Comparison of ENCODE assay signal across 12 cellular contexts in the genomic region with DNA sequence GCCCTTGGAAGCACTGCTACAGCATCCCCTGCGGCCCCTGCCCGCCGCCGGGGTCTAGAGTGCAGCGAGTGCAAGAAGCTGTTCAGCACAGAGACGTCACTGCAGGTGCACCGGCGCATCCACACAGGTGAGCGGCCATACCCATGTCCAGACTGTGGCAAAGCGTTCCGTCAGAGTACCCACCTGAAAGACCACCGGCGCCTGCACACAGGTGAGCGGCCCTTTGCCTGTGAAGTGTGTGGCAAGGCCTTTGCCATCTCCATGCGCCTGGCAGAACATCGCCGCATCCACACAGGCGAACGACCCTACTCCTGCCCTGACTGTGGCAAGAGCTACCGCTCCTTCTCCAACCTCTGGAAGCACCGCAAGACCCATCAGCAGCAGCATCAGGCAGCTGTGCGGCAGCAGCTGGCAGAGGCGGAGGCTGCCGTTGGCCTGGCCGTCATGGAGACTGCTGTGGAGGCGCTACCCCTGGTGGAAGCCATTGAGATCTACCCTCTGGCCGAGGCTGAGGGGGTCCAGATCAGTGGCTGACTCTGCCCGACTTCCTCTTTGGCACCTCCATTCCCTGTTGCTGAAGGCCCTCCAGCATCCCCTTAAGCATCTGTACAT. TPM values are rescaled to one million over a fixed set of nuclear protein-coding genes. Genes with fewer than 3 reads are reported as not detected.
DNase-seq lines count a peak whose midpoint lies in the region; ATAC-seq and TF ChIP-seq lines count a peak whose summit lies in the region.
"Had no signal": no experiment of that assay in that cellular context is flagged by ENCODE, and none has a peak within 500 bp of the region (broad histone marks: within the 10 kb centered on the region; RNA-seq: fewer than 3 reads in every experiment).

No MANE protein-coding gene starts in this region.

- no peak for DNase-seq in stimulated activated naive CD8-positive, alpha-beta T cell treated with anti-CD3 and anti-CD28 coated beads, Interleukin-15, amount 100 ng/mL, for 72 hours
- DNase-seq in RWPE1 (ENCODE audit: low spot score) (no peak), mesendoderm (no peak), OCI-M1 (lab: John Stamatoyannopoulos, UW) (no peak), neural progenitor cell (ENCODE audit: low spot score) (no peak), NCI-H2227 treated with DMSO at 0.1 percent for 48 hours (lab: John Stamatoyannopoulos, UW) (no peak)
- DNase-seq: CD4-positive, alpha-beta memory T cell; GDM1; NCI-H1048; NCI-H1417 treated with DMSO at 0.1 percent for 48 hours; NCI-H510A had no signal

- H2BK5ac ChIP-seq in mesendoderm (ENCODE audit: low read length): no peak overlapping the region

- H4K8ac ChIP-seq in mesendoderm (ENCODE audit: low read depth, low read length): no peak overlapping the region

- TF ChIP-seq CTCF in RWPE1 (conservative IDR thresholded peaks at IDR 0.05; ENCODE audit: low read depth) (no peak), neural progenitor cell (IDR thresholded peaks at IDR 0.05) (no peak)

- H3K4me2 ChIP-seq in mesendoderm (ENCODE audit: low read length) (no peak overlapping the region), neural progenitor cell (no peak overlapping the region)

- no peaks in the 10 kb centered on the region for H3K9me3 Mint-ChIP-seq in stimulated activated naive CD8-positive, alpha-beta T cell treated with anti-CD3 and anti-CD28 coated beads, Interleukin-15, Interleukin-2, amounts not matched to agents 100 ng/mL and 50 ng/mL, for 24 hours
- no peaks in the 10 kb centered on the region for H3K9me3 Mint-ChIP-seq in stimulated activated naive CD8-positive, alpha-beta T cell treated with anti-CD3 and anti-CD28 coated beads, Interleukin-15, amount 100 ng/mL, for 72 hours
- no peaks in the 10 kb centered on the region for H3K9me3 Mint-ChIP-seq in neural progenitor cell

- H3K27me3 ChIP-seq in mesendoderm (ENCODE audit: insufficient read depth, low read length, poor library complexity) (no peaks in the 10 kb centered on the region), neural progenitor cell (no peaks in the 10 kb centered on the region)

- peaks cover 65% of the 10 kb centered on the region for H4K20me1 ChIP-seq in neural progenitor cell (ENCODE audit: low read depth)

- H3K56ac ChIP-seq in mesendoderm (ENCODE audit: low read length): no peak overlapping the region

- H3K79me2 ChIP-seq in mesendoderm (ENCODE audit: control insufficient read depth, insufficient read depth, low read length) (peaks cover 42% of the 10 kb centered on the region), neural progenitor cell (ENCODE audit: low read depth) (peaks cover 55% of the 10 kb centered on the region)

- no peaks in the 10 kb centered on the region for H3K4me1 ChIP-seq in mesendoderm (ENCODE audit: control insufficient read depth, low read depth, low read length)
- H3K4me1 ChIP-seq in neural progenitor cell: peaks cover 3% of the 10 kb centered on the region

- H3K4me1 Mint-ChIP-seq in stimulated activated naive CD8-positive, alpha-beta T cell treated with anti-CD3 and anti-CD28 coated beads, Interleukin-15, Interleukin-2, amounts not matched to agents 100 ng/mL and 50 ng/mL, for 24 hours (ENCODE audit: low read depth): peaks cover 37% of the 10 kb centered on the region
- peaks cover 44% of the 10 kb centered on the region for H3K4me1 Mint-ChIP-seq in stimulated activated naive CD8-positive, alpha-beta T cell treated with anti-CD3 and anti-CD28 coated beads, Interleukin-15, amount 100 ng/mL, for 72 hours
- H3K4me1 Mint-ChIP-seq in neural progenitor cell: peaks cover 25% of the 10 kb centered on the region

- H3K4me3 ChIP-seq in mesendoderm (ENCODE audit: low read length): no peak overlapping the region
- no peak overlapping the region for H3K4me3 ChIP-seq in neural progenitor cell

- no peak overlapping the region for H4K5ac ChIP-seq in mesendoderm (ENCODE audit: low read length)

- H3K9ac ChIP-seq in mesendoderm (ENCODE audit: low read length): no peak overlapping the region
- no peak overlapping the region for H3K9ac ChIP-seq in neural progenitor cell

- H3K79me1 ChIP-seq in mesendoderm (ENCODE audit: low read length): peaks cover 21% of the 10 kb centered on the region

- no peaks in the 10 kb centered on the region for H3K27me3 Mint-ChIP-seq in stimulated activated naive CD8-positive, alpha-beta T cell treated with anti-CD3 and anti-CD28 coated beads, Interleukin-15, Interleukin-2, amounts not matched to agents 100 ng/mL and 50 ng/mL, for 24 hours
- H3K27me3 Mint-ChIP-seq in stimulated activated naive CD8-positive, alpha-beta T cell treated with anti-CD3 and anti-CD28 coated beads, Interleukin-15, amount 100 ng/mL, for 72 hours: no peaks in the 10 kb centered on the region
- H3K27me3 Mint-ChIP-seq in neural progenitor cell (ENCODE audit: insufficient read depth, low read depth): no peaks in the 10 kb centered on the region
- H3K27me3 Mint-ChIP-seq: CD4-positive, alpha-beta memory T cell had no signal

- CTCF ChIA-PET in RWPE1 (lab: Yijun Ruan, JAX): no interaction called here

- H3K18ac ChIP-seq in mesendoderm (ENCODE audit: low read length): no peak overlapping the region

- no peak for ATAC-seq in stimulated activated naive CD8-positive, alpha-beta T cell treated with anti-CD3 and anti-CD28 coated beads, Interleukin-15, amount 100 ng/mL, for 72 hours

- H3K27ac ChIP-seq in RWPE1 (peak overlapping the region; percentile 5), mesendoderm (ENCODE audit: low read depth, low read length) (no peak overlapping the region), neural progenitor cell (no peak overlapping the region)

- H3K36me3 Mint-ChIP-seq in stimulated activated naive CD8-positive, alpha-beta T cell treated with anti-CD3 and anti-CD28 coated beads, Interleukin-15, Interleukin-2, amounts not matched to agents 100 ng/mL and 50 ng/mL, for 24 hours (ENCODE audit: low read depth): peaks cover 43% of the 10 kb centered on the region
- H3K36me3 Mint-ChIP-seq in neural progenitor cell: peaks cover 29% of the 10 kb centered on the region

- no peak overlapping the region for H2BK15ac ChIP-seq in mesendoderm (replicated peaks; ENCODE audit: low read depth)

- WGBS in mesendoderm (ENCODE audit: extremely low coverage, insufficient coverage, low lambda C conversion rate): no CpG with 5 or more reads among the region's 28 CpGs

- H3K4me3 Mint-ChIP-seq in stimulated activated naive CD8-positive, alpha-beta T cell treated with anti-CD3 and anti-CD28 coated beads, Interleukin-15, Interleukin-2, amounts not matched to agents 100 ng/mL and 50 ng/mL, for 24 hours: no peak overlapping the region
- H3K4me3 Mint-ChIP-seq in stimulated activated naive CD8-positive, alpha-beta T cell treated with anti-CD3 and anti-CD28 coated beads, Interleukin-15, amount 100 ng/mL, for 72 hours: no peak overlapping the region
- no peak overlapping the region for H3K4me3 Mint-ChIP-seq in neural progenitor cell

- H2AK5ac ChIP-seq in mesendoderm (ENCODE audit: low read length): no peak overlapping the region

- H3K9me3 ChIP-seq in neural progenitor cell (ENCODE audit: low read depth): no peaks in the 10 kb centered on the region

- peaks cover 20% of the 10 kb centered on the region for H3F3A ChIP-seq in neural progenitor cell (ENCODE audit: low read depth)

- POLR2A ChIA-PET in RWPE1 (lab: Yijun Ruan, JAX; ENCODE audit: low non-redundant PET): no interaction called here

- H3K36me3 ChIP-seq in mesendoderm (ENCODE audit: control insufficient read depth, insufficient read depth, low read length): peaks cover 18% of the 10 kb centered on the region
- no peaks in the 10 kb centered on the region for H3K36me3 ChIP-seq in neural progenitor cell

- no peak overlapping the region for H3K4ac ChIP-seq in mesendoderm (ENCODE audit: low read depth, low read length)

- peak overlapping the region; percentile 24 for H3K23ac ChIP-seq in mesendoderm (ENCODE audit: low read length)

- no peak overlapping the region for H2BK120ac ChIP-seq in mesendoderm (ENCODE audit: low read depth, low read length)

- peak overlapping the region; percentile 23 for H3K27ac Mint-ChIP-seq in stimulated activated naive CD8-positive, alpha-beta T cell treated with anti-CD3 and anti-CD28 coated beads, Interleukin-15, Interleukin-2, amounts not matched to agents 100 ng/mL and 50 ng/mL, for 24 hours
- H3K27ac Mint-ChIP-seq in stimulated activated naive CD8-positive, alpha-beta T cell treated with anti-CD3 and anti-CD28 coated beads, Interleukin-15, amount 100 ng/mL, for 72 hours: peak overlapping the region in 1 of 2 donors; percentile 35
- H3K27ac Mint-ChIP-seq in neural progenitor cell: no peak overlapping the region

- H2AFZ ChIP-seq in neural progenitor cell (replicated peaks): no peak overlapping the region

RNA-seq across cellular contexts. Expression of a gene that starts 4.9 kb away (rescaled TPM):
- polyA plus RNA-seq in mesendoderm (2013, experiment 1 of 2): 14.4 TPM
- polyA plus RNA-seq in mesendoderm (2013, experiment 2 of 2): 14.1 TPM
- total RNA-seq in neural progenitor cell (ENCODE audit: low replicate concordance): 13.4 and 35.6 TPM in 2 replicates

RNA-seq across cellular contexts. Expression of a gene that starts 10.9 kb away (rescaled TPM):
- polyA plus RNA-seq in mesendoderm (2013, experiment 1 of 2): 13.3 TPM
- 12.9 TPM for polyA plus RNA-seq in mesendoderm (2013, experiment 2 of 2)
- 5.8 and 19.4 TPM in 2 replicates for total RNA-seq in neural progenitor cell (ENCODE audit: low replicate concordance)
- polyA plus RNA-seq: CD4-positive, alpha-beta memory T cell had no signal

RNA-seq across cellular contexts. Expression of a gene that starts 51.4 kb away (rescaled TPM):
- 4.6 TPM for polyA plus RNA-seq in mesendoderm (2013, experiment 1 of 2)
- 5.5 TPM for polyA plus RNA-seq in mesendoderm (2013, experiment 2 of 2)
- total RNA-seq in neural progenitor cell (ENCODE audit: low replicate concordance): 0.31 and 0.69 TPM in 2 replicates
